ENCODE assay signal across 12 cellular contexts in the genomic region with DNA sequence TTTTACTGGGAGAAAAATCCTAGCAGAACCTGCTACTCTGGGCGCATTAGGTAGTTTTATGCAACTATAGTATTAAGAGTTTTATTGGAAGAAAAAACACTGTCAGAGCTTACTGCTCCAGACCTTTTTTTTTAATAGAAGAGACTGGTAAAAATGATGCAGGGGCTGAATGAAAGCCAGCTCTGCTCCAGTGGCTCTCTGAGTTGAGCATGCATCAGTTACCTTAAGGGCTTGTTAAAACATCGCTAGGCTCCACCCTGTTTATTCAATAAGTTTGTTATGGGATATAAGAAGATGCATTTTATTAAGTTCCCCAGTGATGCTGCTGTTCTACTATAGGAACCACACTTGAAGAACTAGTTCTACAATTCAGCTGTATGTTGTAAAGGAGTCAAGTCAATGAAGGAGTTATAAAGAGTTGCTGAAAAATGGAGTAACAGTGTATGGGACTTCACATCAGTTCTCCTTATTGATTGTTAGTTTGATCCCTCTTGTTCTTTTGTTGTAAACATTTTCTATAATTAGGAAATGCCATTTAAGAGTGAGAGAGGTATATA.
"Had no signal": no experiment of that assay in that cellular context is flagged by ENCODE, and none has a peak within 500 bp of the region (broad histone marks: within the 10 kb centered on the region; RNA-seq: fewer than 3 reads in every experiment).

No MANE protein-coding gene starts in this region.

- DNase-seq: activated CD4-positive, alpha-beta T cell treated with anti-CD3 and anti-CD28 coated beads, Interleukin-2, amount 50 U/mL, for 4 hours; activated effector memory CD4-positive, alpha-beta T cell treated with Interleukin-2 at 50 U/mL for 16 hours; activated naive CD4-positive, alpha-beta T cell treated with anti-CD3 and anti-CD28 coated beads, Interleukin-2, amount 10 ng/mL, durations not matched to agents 7 days and 5 days; activated T-cell treated with anti-CD3 and anti-CD28 coated beads for 4 hours; foreskin melanocyte; kidney; SW 1271; transverse colon had no signal

- FAIRE-seq: kidney had no signal

- ATAC-seq: left lobe of liver had no signal

- H3K27ac ChIP-seq: epithelial cell of prostate, transverse colon, vagina had no signal

- H3K9me3 ChIP-seq: transverse colon, vagina had no signal

- H3K27me3 ChIP-seq: transverse colon, vagina had no signal

- H3K4me3 ChIP-seq: lung, transverse colon, vagina had no signal
